In genomic region chr2:162006326-162006725, GRCh38 we compare ENCODE assay signal across 19 cellular contexts.
"Had no signal": no experiment of that assay in that cellular context is flagged by ENCODE, and none has a peak within 500 bp of the region (broad histone marks: within the 10 kb centered on the region; RNA-seq: fewer than 3 reads in every experiment).

No MANE protein-coding gene starts in this region.

- H3K4me3 ChIP-seq: lower lobe of right lung, sigmoid colon, thyroid gland, upper lobe of right lung had no signal

- H3K4me1 ChIP-seq: lower lobe of right lung, sigmoid colon, thyroid gland, upper lobe of right lung had no signal

- H3K9me3 Mint-ChIP-seq: activated T-cell treated with anti-CD3 and anti-CD28 coated beads, Interleukin-2, amount 50 U/mL, for 72 hours; naive B cell had no signal

- H3K36me3 ChIP-seq: sigmoid colon, thyroid gland, upper lobe of right lung had no signal

- H3K27ac ChIP-seq: lower lobe of right lung, sigmoid colon, thyroid gland, upper lobe of right lung had no signal

- DNase-seq: activated gamma-delta T cell; activated naive CD4-positive, alpha-beta T cell treated with anti-CD3 and anti-CD28 coated beads, Interleukin-2, amount 50 U/mL, for 16 hours; activated T-cell treated with anti-CD3 and anti-CD28 coated beads, Interleukin-2, amount 50 U/mL, for 72 hours; central memory CD4-positive, alpha-beta T cell; dermis blood vessel endothelial cell; effector CD8-positive, alpha-beta T cell; foreskin melanocyte; immature natural killer cell; lower lobe of right lung; naive B cell; retina; sigmoid colon; stimulated activated CD4-positive, alpha-beta T cell treated with anti-CD3 and anti-CD28 coated beads, Interleukin-2, amount 100 ng/mL, for 48 hours; stimulated activated naive CD4-positive, alpha-beta T cell treated with Interleukin-2 at 50 U/mL for 16 hours; substantia nigra; thyroid gland; upper lobe of right lung had no signal

- H3K36me3 Mint-ChIP-seq: immature natural killer cell, naive B cell had no signal

- H3K4me1 Mint-ChIP-seq: naive B cell had no signal

- ATAC-seq: left lobe of liver, lower lobe of right lung, upper lobe of right lung had no signal

- H3K27me3 ChIP-seq: sigmoid colon, thyroid gland, upper lobe of right lung had no signal

- H3K4me3 Mint-ChIP-seq: activated T-cell treated with anti-CD3 and anti-CD28 coated beads, Interleukin-2, amount 50 U/mL, for 72 hours; immature natural killer cell; naive B cell had no signal

- H3K9me3 ChIP-seq: lower lobe of right lung, sigmoid colon, thyroid gland, upper lobe of right lung had no signal

- H3K27ac Mint-ChIP-seq: activated T-cell treated with anti-CD3 and anti-CD28 coated beads, Interleukin-2, amount 50 U/mL, for 72 hours; naive B cell; progenitor cell of endocrine pancreas had no signal
